In the genomic region with DNA sequence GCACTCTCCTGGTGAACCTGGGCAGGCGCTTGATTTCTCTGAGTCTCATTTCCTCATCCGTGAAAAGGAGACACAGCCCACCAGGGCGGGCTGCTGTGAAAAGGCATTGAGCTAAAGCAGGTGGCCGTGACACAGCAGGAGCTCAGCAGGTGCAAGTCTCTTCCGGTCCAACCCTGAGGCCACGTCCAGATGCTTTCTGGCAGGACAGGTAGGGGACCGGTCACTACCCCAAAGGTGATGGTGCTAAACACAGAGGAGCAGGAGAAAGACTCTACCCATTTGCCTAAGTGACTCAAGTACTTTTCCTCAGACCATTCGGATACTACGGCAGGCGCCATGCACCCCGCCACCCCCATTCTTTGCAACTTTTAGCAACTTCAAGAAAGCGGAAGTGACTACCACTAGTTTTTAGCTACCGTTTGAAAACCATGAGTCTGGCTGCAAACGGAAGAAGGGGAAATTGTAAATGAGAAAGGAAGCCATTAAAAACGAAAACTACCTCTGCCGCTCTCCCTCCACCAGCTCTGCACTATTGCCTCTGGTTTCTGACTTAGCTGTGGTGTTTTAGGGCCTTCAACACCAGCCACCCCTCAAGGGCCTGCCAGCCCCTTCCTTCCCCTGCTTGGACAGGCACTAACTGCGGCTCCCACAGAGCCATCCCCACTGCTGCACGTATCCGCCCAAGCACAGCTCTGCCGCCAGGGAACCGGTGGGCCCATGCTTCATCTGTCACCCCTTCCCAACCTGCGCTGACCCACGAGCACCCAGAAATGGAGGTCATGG, we compare ENCODE assay signal across 8 cellular contexts. TPM values are rescaled to one million over a fixed set of nuclear protein-coding genes. Genes with fewer than 3 reads are reported as not detected.
A peak's percentile ranks its signal among the peaks of the same experiment; 100 is the strongest.
DNase-seq lines count a peak whose midpoint lies in the region; ATAC-seq lines count a peak whose summit lies in the region.

No MANE protein-coding gene starts in this region.

- H3K27me3 ChIP-seq in naive thymus-derived CD4-positive, alpha-beta T cell (ENCODE audit: control insufficient read depth in 2 of 2, insufficient read depth in 2 of 2, low read length in 2 of 2), result no peaks in the 10 kb centered on the region

- no peaks in the 10 kb centered on the region for H3K9me3 Mint-ChIP-seq in activated naive CD4-positive, alpha-beta T cell treated with anti-CD3 and anti-CD28 coated beads for 36 hours
- no peaks in the 10 kb centered on the region for H3K9me3 Mint-ChIP-seq in naive thymus-derived CD4-positive, alpha-beta T cell

- DNase-seq in RPMI8226 (peak; percentile 91), HCEC 1CT (no peak), DMS 273 treated with DMSO at 0.1 percent for 48 hours (lab: John Stamatoyannopoulos, UW) (no peak)
- DNase-seq in activated naive CD4-positive, alpha-beta T cell treated with anti-CD3 and anti-CD28 coated beads for 36 hours, result peak; percentile 82
- DNase-seq in naive thymus-derived CD4-positive, alpha-beta T cell, result peak in 8 of 9 donors; percentile 52 to 85 (median 81)

- peak overlapping the region; percentile 77 for H3K4me3 ChIP-seq in naive thymus-derived CD4-positive, alpha-beta T cell (ENCODE audit: low read length)

- peaks cover 67 to 71% of the 10 kb centered on the region in 2 donors for H3K4me1 ChIP-seq in naive thymus-derived CD4-positive, alpha-beta T cell (ENCODE audit: control insufficient read depth in 2 of 2, insufficient read depth in 2 of 2, low read length in 2 of 2)

- H3K4me3 Mint-ChIP-seq in activated naive CD4-positive, alpha-beta T cell treated with anti-CD3 and anti-CD28 coated beads for 36 hours, result peak overlapping the region; percentile 88
- peak overlapping the region; percentile 89 to 99 (median 98) for H3K4me3 Mint-ChIP-seq in naive thymus-derived CD4-positive, alpha-beta T cell

- H3K27ac ChIP-seq in naive thymus-derived CD4-positive, alpha-beta T cell (ENCODE audit: low read depth, low read length), result peak overlapping the region; percentile 94

- no peaks in the 10 kb centered on the region for H3K9me3 ChIP-seq in naive thymus-derived CD4-positive, alpha-beta T cell (ENCODE audit: control insufficient read depth in 2 of 3, low read length in 3 of 3)

- peaks cover 0 to 21% (median 0%) of the 10 kb centered on the region in 3 experiments for H3K36me3 ChIP-seq in naive thymus-derived CD4-positive, alpha-beta T cell (ENCODE audit: control insufficient read depth in 2 of 3, insufficient read depth in 3 of 3, low read length in 3 of 3)

- H3K27me3 Mint-ChIP-seq in activated naive CD4-positive, alpha-beta T cell treated with anti-CD3 and anti-CD28 coated beads for 36 hours (ENCODE audit: low read depth), result no peaks in the 10 kb centered on the region
- H3K27me3 Mint-ChIP-seq in naive thymus-derived CD4-positive, alpha-beta T cell, result no peaks in the 10 kb centered on the region

- CTCF ChIA-PET in activated naive CD4-positive, alpha-beta T cell treated with anti-CD3 and anti-CD28 coated beads for 36 hours (lab: Charles Lee), result interaction anchor here (0.8 to 1.7 kb wide), 6 partner anchors 39 to 263 kb away, joined by 3 to 5 read pairs (median 3); no protein-coding TSS in a partner anchor
- CTCF ChIA-PET in naive thymus-derived CD4-positive, alpha-beta T cell (lab: Charles Lee), result interaction anchor here (0.7 to 2.8 kb wide), 5 partner anchors 26 to 1027 kb away, joined by 3 to 9 read pairs (median 5); a partner anchor contains a TSS

- POLR2A ChIA-PET in naive thymus-derived CD4-positive, alpha-beta T cell (lab: Charles Lee), result interaction anchor here (0.5 to 12.3 kb wide), 19 partner anchors 8 to 345 kb away, joined by 3 to 156 read pairs (median 5); a partner anchor contains a TSS

- ATAC-seq in GM18502 (IDR thresholded peaks at IDR 0.05; ENCODE audit: poor library complexity, unreplicated experiment), result peak; percentile 38
- ATAC-seq in HG02884 (IDR thresholded peaks at IDR 0.05; ENCODE audit: unreplicated experiment), result peak; percentile 34
- peak; percentile 50 for ATAC-seq in naive thymus-derived CD4-positive, alpha-beta T cell
- no peak for ATAC-seq in GM19035 (IDR thresholded peaks at IDR 0.05; ENCODE audit: unreplicated experiment)

- intact Hi-C loops in activated naive CD4-positive, alpha-beta T cell treated with anti-CD3 and anti-CD28 coated beads for 36 hours (cut with micrococcal nuclease), result loop anchor here (1.0 to 10.0 kb wide), 5 partner anchors 85 to 1119 kb away; a partner anchor contains a TSS
- intact Hi-C loops in naive thymus-derived CD4-positive, alpha-beta T cell (cut with micrococcal nuclease), result loop anchor here (1.0 to 10.0 kb wide), 8 partner anchors 26 to 891 kb away; a partner anchor contains a TSS

- peak overlapping the region; percentile 99 for H3K27ac Mint-ChIP-seq in activated naive CD4-positive, alpha-beta T cell treated with anti-CD3 and anti-CD28 coated beads for 36 hours
- H3K27ac Mint-ChIP-seq in naive thymus-derived CD4-positive, alpha-beta T cell, result peak overlapping the region; percentile 95 to 99 (median 97)

- H3K4me1 Mint-ChIP-seq in activated naive CD4-positive, alpha-beta T cell treated with anti-CD3 and anti-CD28 coated beads for 36 hours (ENCODE audit: low read depth), result peaks cover 47% of the 10 kb centered on the region
- peaks cover 59 to 80% (median 67%) of the 10 kb centered on the region in 7 donors for H3K4me1 Mint-ChIP-seq in naive thymus-derived CD4-positive, alpha-beta T cell

- peaks cover 53% of the 10 kb centered on the region for H3K36me3 Mint-ChIP-seq in activated naive CD4-positive, alpha-beta T cell treated with anti-CD3 and anti-CD28 coated beads for 36 hours (ENCODE audit: low read depth)
- peaks cover 0 to 48% (median 4%) of the 10 kb centered on the region in 5 donors for H3K36me3 Mint-ChIP-seq in naive thymus-derived CD4-positive, alpha-beta T cell

RNA-seq across cellular contexts. Expression of a gene that starts 4.8 kb away (rescaled TPM):
- total RNA-seq in activated naive CD4-positive, alpha-beta T cell treated with anti-CD3 and anti-CD28 coated beads for 36 hours, result 100 to 1,000 TPM; 166 to 174 TPM
- total RNA-seq in naive thymus-derived CD4-positive, alpha-beta T cell, result 100 to 1,000 TPM; 151 to 223 (median 168) TPM
- polyA plus RNA-seq in naive thymus-derived CD4-positive, alpha-beta T cell, result 100 to 1,000 TPM in 1 of 2 donors, 10 to 100 TPM in 1; 39.3 to 103 TPM

RNA-seq across cellular contexts. Expression of a gene that starts 25.5 kb away (rescaled TPM):
- total RNA-seq in activated naive CD4-positive, alpha-beta T cell treated with anti-CD3 and anti-CD28 coated beads for 36 hours, result 1 to 10 TPM; 6.1 to 6.8 TPM
- total RNA-seq in naive thymus-derived CD4-positive, alpha-beta T cell, result 10 to 100 TPM; 10.4 to 24.1 (median 10.7) TPM
- 1 to 10 TPM; 1.2 to 3.3 TPM for polyA plus RNA-seq in naive thymus-derived CD4-positive, alpha-beta T cell

RNA-seq across cellular contexts. Expression of a gene that starts 25.9 kb away (rescaled TPM):
- 10 to 100 TPM; 44.3 to 45.0 TPM for total RNA-seq in activated naive CD4-positive, alpha-beta T cell treated with anti-CD3 and anti-CD28 coated beads for 36 hours
- total RNA-seq in naive thymus-derived CD4-positive, alpha-beta T cell, result 10 to 100 TPM; 15.0 to 30.0 (median 16.0) TPM
- 10 to 100 TPM; 35.4 to 44.7 TPM for polyA plus RNA-seq in naive thymus-derived CD4-positive, alpha-beta T cell

RNA-seq across cellular contexts. Expression of a gene that starts 29.8 kb away (rescaled TPM):
- total RNA-seq in activated naive CD4-positive, alpha-beta T cell treated with anti-CD3 and anti-CD28 coated beads for 36 hours, result 1 to 10 TPM; 1.4 to 2.2 TPM
- total RNA-seq in naive thymus-derived CD4-positive, alpha-beta T cell, result 1 to 10 TPM in 3 of 5 experiments, under 1 TPM in 2; 0.41 to 6.3 (median 3.4) TPM
- polyA plus RNA-seq in naive thymus-derived CD4-positive, alpha-beta T cell, result not detected

RNA-seq across cellular contexts. Expression of a gene that starts 44.7 kb away (rescaled TPM):
- total RNA-seq in activated naive CD4-positive, alpha-beta T cell treated with anti-CD3 and anti-CD28 coated beads for 36 hours, result not detected
- under 1 TPM in 1 of 5 experiments, not detected in 4; 0.56 TPM for total RNA-seq in naive thymus-derived CD4-positive, alpha-beta T cell
- polyA plus RNA-seq in naive thymus-derived CD4-positive, alpha-beta T cell, result not detected

Comparison
In these comparisons a context has a peak if more than half of its experiments do, and no peak if none do; other contexts are left out.
1. DNase-seq: peak in RPMI8226 (single experiment), activated naive CD4-positive, alpha-beta T cell treated with anti-CD3 and anti-CD28 coated beads for 36 hours (single experiment) and naive thymus-derived CD4-positive, alpha-beta T cell (8 of 9); none in HCEC 1CT (single experiment) and DMS 273 treated with DMSO at 0.1 percent for 48 hours (single experiment).